Comparison of ENCODE assay signal across 21 cellular contexts in genomic region chr17:46868689-46869187, GRCh38. TPM values are rescaled to one million over a fixed set of nuclear protein-coding genes. Genes with fewer than 3 reads are reported as not detected.
DNase-seq lines count a peak whose midpoint lies in the region; ATAC-seq, FAIRE-seq and TF ChIP-seq lines count a peak whose summit lies in the region.
"Had no signal": no experiment of that assay in that cellular context is flagged by ENCODE, and none has a peak within 500 bp of the region (broad histone marks: within the 10 kb centered on the region; RNA-seq: fewer than 3 reads in every experiment).

No MANE protein-coding gene starts in this region.

- H4K20me1 ChIP-seq in HepG2 (ENCODE audit: insufficient read depth, low read length): no peaks in the 10 kb centered on the region

- TF ChIP-seq POLR2A in HepG2 (IDR thresholded peaks at IDR 0.05; ENCODE audit: insufficient read depth in 1 of 2, low read depth in 2 of 2, low read length in 2 of 2): no peak
- no peak for TF ChIP-seq POLR2A in right lobe of liver (IDR thresholded peaks at IDR 0.05)

- DNase-seq in HepG2 (ENCODE audit: low spot score): no peak
- no peak for DNase-seq in right lobe of liver
- peak; percentile 23 for DNase-seq in adipocyte (ENCODE audit: low read depth)
- DNase-seq in kidney: peak; percentile 23
- DNase-seq in midbrain (lab: John Stamatoyannopoulos, UW): no peak
- DNase-seq in NCI-H1105 (lab: John Stamatoyannopoulos, UW): no peak
- DNase-seq: MV-4-11, NCI-H1436, NCI-H2029, NCI-H2171, NCI-H446 treated with DMSO at 0.1 percent for 48 hours, NCI-H748 treated with DMSO at 0.1 percent for 48 hours, OCI-M1, SIG-M5 had no signal

- no peak overlapping the region for H3K4me2 ChIP-seq in HepG2 (ENCODE audit: low read depth, low read length)

- H3K79me2 ChIP-seq in HepG2 (ENCODE audit: insufficient read depth, low read length): no peaks in the 10 kb centered on the region

- peaks cover 92% of the 10 kb centered on the region for H3K4me1 ChIP-seq in HepG2 (ENCODE audit: insufficient read depth, low read length)
- peaks cover 0 to 6% (median 0%) of the 10 kb centered on the region in 4 donors for H3K4me1 ChIP-seq in right lobe of liver
- peaks cover 3% of the 10 kb centered on the region for H3K4me1 ChIP-seq in adipocyte (ENCODE audit: control insufficient read depth, insufficient read depth, low read length)
- H3K4me1 ChIP-seq in kidney (ENCODE audit: control insufficient read depth in 1 of 2, insufficient read depth in 1 of 2, low read depth in 1 of 2, low read length in 2 of 2): peaks cover 0 to 14% of the 10 kb centered on the region in 2 donors

- H3K9me3 ChIP-seq in HepG2 (ENCODE audit: low read length): no peaks in the 10 kb centered on the region
- no peaks in the 10 kb centered on the region for H3K9me3 ChIP-seq in right lobe of liver
- peaks cover 3% of the 10 kb centered on the region for H3K9me3 ChIP-seq in adipocyte (ENCODE audit: control insufficient read depth, low read length)
- H3K9me3 ChIP-seq in kidney (ENCODE audit: control insufficient read depth in 1 of 2, low read length in 2 of 2): no peaks in the 10 kb centered on the region

- FAIRE-seq in HepG2 (lab: Jason Lieb, UNC) (peak; percentile 8), kidney (lab: Jason Lieb, UNC) (no peak)
- FAIRE-seq: GM19239, H54 had no signal

- no peak for TF ChIP-seq EP300 in HepG2 (IDR thresholded peaks at IDR 0.05; ENCODE audit: low read depth in 2 of 2, low read length in 2 of 2)
- no peak for TF ChIP-seq EP300 in HepG2 (CRISPR knock-in tag; IDR thresholded peaks at IDR 0.05; ENCODE audit: borderline replicate concordance)

- peaks cover 9 to 14% of the 10 kb centered on the region in 2 experiments; a peak in 2 of 5 replicates for H3K27me3 ChIP-seq in HepG2 (ENCODE audit: control insufficient read depth in 1 of 2, insufficient read depth in 2 of 2, low read length in 2 of 2)
- H3K27me3 ChIP-seq in right lobe of liver: no peaks in the 10 kb centered on the region
- H3K27me3 ChIP-seq in adipocyte (replicated peaks; ENCODE audit: control insufficient read depth, insufficient read depth, low read length): peaks cover 49% of the 10 kb centered on the region

- H2AFZ ChIP-seq in HepG2 (ENCODE audit: low read length): no peak overlapping the region

- intact Hi-C loops in HepG2 (cut with micrococcal nuclease; ENCODE audit: unreplicated experiment) (no loop called here), right lobe of liver (cut with DNase I) (no loop called here), kidney (cut with DNase I) (no loop called here)

- in situ Hi-C loops in HepG2 (cut with HindIII; ENCODE audit: extremely low pct_ligation_motif_present, low pct_unique_long_range_greater_than_20kb): no loop called here

- TF ChIP-seq CTCF in HepG2 (CRISPR knock-in tag; IDR thresholded peaks at IDR 0.05): no peak
- TF ChIP-seq CTCF in right lobe of liver (IDR thresholded peaks at IDR 0.05): no peak
- no peak for TF ChIP-seq CTCF in kidney (IDR thresholded peaks at IDR 0.05; ENCODE audit: borderline replicate concordance, extremely low read depth, insufficient read depth)

- TF ChIP-seq RAD21 in HepG2 (CRISPR knock-in tag; IDR thresholded peaks at IDR 0.05): no peak

- CTCF ChIA-PET in HepG2 (lab: Yijun Ruan, JAX; ENCODE audit: low intra/inter-chr PET ratio, low total read pairs): no interaction called here

- H3K4me3 ChIP-seq in HepG2 (replicated peaks in 1 of 3; ENCODE audit: insufficient read depth in 1 of 3, low read depth in 2 of 3, low read length in 3 of 3) (no peak overlapping the region), right lobe of liver (no peak overlapping the region), adipocyte (ENCODE audit: low read length) (no peak overlapping the region), kidney (ENCODE audit: low read length in 2 of 2) (no peak overlapping the region)

- no TSS peak for BruUV-seq in HepG2 (replicated peaks; lab: Mats Ljungman, UMichigan)

- no peaks in the 10 kb centered on the region for H3K36me3 ChIP-seq in HepG2 (replicated peaks in 1 of 2; ENCODE audit: control insufficient read depth in 1 of 2, insufficient read depth in 2 of 2, low read length in 2 of 2)
- no peaks in the 10 kb centered on the region for H3K36me3 ChIP-seq in right lobe of liver
- no peaks in the 10 kb centered on the region for H3K36me3 ChIP-seq in adipocyte (ENCODE audit: control insufficient read depth, insufficient read depth, low read length, severe bottlenecking)
- no peaks in the 10 kb centered on the region for H3K36me3 ChIP-seq in kidney (ENCODE audit: control insufficient read depth in 1 of 2, insufficient read depth in 2 of 2, low read length in 2 of 2)

- H3K9ac ChIP-seq in HepG2 (ENCODE audit: insufficient read depth, low read depth, low read length) (no peak overlapping the region), adipocyte (ENCODE audit: low read length) (no peak overlapping the region), kidney (ENCODE audit: low read length in 2 of 2) (no peak overlapping the region)

- H3K27ac ChIP-seq in HepG2 (ENCODE audit: extremely low read length, insufficient read depth, low read length) (no peak overlapping the region), right lobe of liver (no peak overlapping the region), kidney (ENCODE audit: low read depth in 2 of 2, low read length in 2 of 2) (no peak overlapping the region)
- H3K27ac ChIP-seq: C4-2B had no signal

- no peak for ATAC-seq in HepG2
- no peak for ATAC-seq in right lobe of liver
- ATAC-seq in HG02852 (IDR thresholded peaks at IDR 0.05; ENCODE audit: unreplicated experiment): no peak
- ATAC-seq in HG03139 (IDR thresholded peaks at IDR 0.05; ENCODE audit: unreplicated experiment): no peak

- POLR2A ChIA-PET in HepG2 (lab: Yijun Ruan, JAX): no interaction called here

- WGBS in HepG2 (ENCODE audit: low lambda C conversion rate): 44% methylated on average over 6 of the region's 6 CpGs
- 76% methylated on average over 2 of the region's 6 CpGs for WGBS in right lobe of liver (ENCODE audit: insufficient coverage, low coverage, low lambda C conversion rate, missing lambda C conversion rate)

RNA-seq across cellular contexts. Expression of gene WNT9B, which starts 17.4 kb away (rescaled TPM):
- total RNA-seq in HepG2 (2016; rRNA removed; fragmentation: Illumina TruSeq; extraction: Trizol) (not detected in 2 replicates), right lobe of liver (1 to 10 TPM in 2 of 6 experiments, under 1 TPM in 1, not detected in 3; 0.55 to 1.7 (median 1.2) TPM), kidney (5.3 TPM)
- not detected in 2 replicates for total RNA-seq in HepG2 (2016; cell fraction: cytosol; rRNA removed; fragmentation: Illumina TruSeq; extraction: Trizol; ENCODE audit: low read depth)
- total RNA-seq in HepG2 (2016; cell fraction: insoluble cytoplasmic fraction; rRNA removed; fragmentation: Illumina TruSeq; extraction: Trizol): not detected in 2 replicates
- total RNA-seq in HepG2 (2016; cell fraction: membrane; rRNA removed; fragmentation: Illumina TruSeq; extraction: Trizol): not detected in 2 replicates
- total RNA-seq in HepG2 (2016; cell fraction: nucleus; rRNA removed; fragmentation: Illumina TruSeq; extraction: Trizol): not detected in 2 replicates
- polyA plus RNA-seq in HepG2 (2011; rRNA removed) (not detected in 2 replicates), kidney (ENCODE audit: insufficient read depth, low read depth, low replicate concordance) (1.9 TPM)
- polyA plus RNA-seq in HepG2 (2011; cell fraction: cytosol; rRNA removed): 0.03 TPM in 1 of 2 replicates, not detected in the other
- not detected in 2 replicates for polyA plus RNA-seq in HepG2 (2011; cell fraction: nucleus; rRNA removed)
- 0.29 TPM in 1 of 2 replicates, not detected in the other for polyA plus RNA-seq in HepG2 (2012)
- polyA plus RNA-seq in HepG2 (2016; cell fraction: cytosol; fragmentation: Illumina TruSeq; extraction: Trizol; ENCODE audit: low read depth): not detected in 2 replicates
- not detected in 2 replicates for polyA plus RNA-seq in HepG2 (2016; cell fraction: insoluble cytoplasmic fraction; fragmentation: Illumina TruSeq; extraction: Trizol; ENCODE audit: low read depth)
- not detected in 2 replicates for polyA plus RNA-seq in HepG2 (2016; cell fraction: membrane; fragmentation: Illumina TruSeq; extraction: Trizol; ENCODE audit: low read depth)
- not detected in 2 replicates for polyA plus RNA-seq in HepG2 (2016; cell fraction: nucleus; fragmentation: Illumina TruSeq; extraction: Trizol; ENCODE audit: insufficient read depth, low read depth)
- polyA minus RNA-seq in HepG2 (2011; rRNA and poly(A)+ RNA removed; ENCODE audit: low replicate concordance): not detected in 2 replicates
- polyA minus RNA-seq in HepG2 (2011; cell fraction: cytosol; rRNA and poly(A)+ RNA removed): not detected in 2 replicates
- not detected in 2 replicates for polyA minus RNA-seq in HepG2 (2011; cell fraction: nucleus; rRNA and poly(A)+ RNA removed)
- total RNA-seq: A172, RPMI7951 had no signal

RNA-seq across cellular contexts. Expression of gene WNT3, which starts 50.2 kb away (rescaled TPM):
- total RNA-seq in HepG2 (2016; rRNA removed; fragmentation: Illumina TruSeq; extraction: Trizol) (6.4 and 8.5 TPM in 2 replicates), right lobe of liver (1 to 10 TPM; 1.0 to 5.0 (median 4.0) TPM), kidney (0.38 TPM)
- 0.71 and 1.2 TPM in 2 replicates for total RNA-seq in HepG2 (2016; cell fraction: cytosol; rRNA removed; fragmentation: Illumina TruSeq; extraction: Trizol; ENCODE audit: low read depth)
- 5.9 and 8.3 TPM in 2 replicates for total RNA-seq in HepG2 (2016; cell fraction: insoluble cytoplasmic fraction; rRNA removed; fragmentation: Illumina TruSeq; extraction: Trizol)
- total RNA-seq in HepG2 (2016; cell fraction: membrane; rRNA removed; fragmentation: Illumina TruSeq; extraction: Trizol): 4.3 and 4.8 TPM in 2 replicates
- 8.4 and 9.8 TPM in 2 replicates for total RNA-seq in HepG2 (2016; cell fraction: nucleus; rRNA removed; fragmentation: Illumina TruSeq; extraction: Trizol)
- polyA plus RNA-seq in HepG2 (2011; rRNA removed) (10.3 and 12.5 TPM in 2 replicates), kidney (ENCODE audit: insufficient read depth, low read depth, low replicate concordance) (1.3 TPM)
- polyA plus RNA-seq in HepG2 (2011; cell fraction: cytosol; rRNA removed): 5.1 and 6.8 TPM in 2 replicates
- 27.1 and 28.5 TPM in 2 replicates for polyA plus RNA-seq in HepG2 (2011; cell fraction: nucleus; rRNA removed)
- 6.9 and 7.4 TPM in 2 replicates for polyA plus RNA-seq in HepG2 (2012)
- polyA plus RNA-seq in HepG2 (2016; cell fraction: cytosol; fragmentation: Illumina TruSeq; extraction: Trizol; ENCODE audit: low read depth): 0.82 and 0.98 TPM in 2 replicates
- polyA plus RNA-seq in HepG2 (2016; cell fraction: insoluble cytoplasmic fraction; fragmentation: Illumina TruSeq; extraction: Trizol; ENCODE audit: low read depth): 6.2 TPM in 2 replicates
- polyA plus RNA-seq in HepG2 (2016; cell fraction: membrane; fragmentation: Illumina TruSeq; extraction: Trizol; ENCODE audit: low read depth): 2.9 and 3.1 TPM in 2 replicates
- polyA plus RNA-seq in HepG2 (2016; cell fraction: nucleus; fragmentation: Illumina TruSeq; extraction: Trizol; ENCODE audit: insufficient read depth, low read depth): 27.6 and 28.5 TPM in 2 replicates
- 4.4 and 6.5 TPM in 2 replicates for polyA minus RNA-seq in HepG2 (2011; rRNA and poly(A)+ RNA removed; ENCODE audit: low replicate concordance)
- 2.9 and 3.2 TPM in 2 replicates for polyA minus RNA-seq in HepG2 (2011; cell fraction: cytosol; rRNA and poly(A)+ RNA removed)
- polyA minus RNA-seq in HepG2 (2011; cell fraction: nucleus; rRNA and poly(A)+ RNA removed): 5.0 and 6.2 TPM in 2 replicates

RNA-seq across cellular contexts. Expression of gene GOSR2, which starts 54.2 kb away (rescaled TPM):
- total RNA-seq in HepG2 (2016; rRNA removed; fragmentation: Illumina TruSeq; extraction: Trizol): 63.9 and 69.8 TPM in 2 replicates
- 32.8 and 35.9 TPM in 2 replicates for total RNA-seq in HepG2 (2016; cell fraction: cytosol; rRNA removed; fragmentation: Illumina TruSeq; extraction: Trizol; ENCODE audit: low read depth)
- 60.6 and 68.2 TPM in 2 replicates for total RNA-seq in HepG2 (2016; cell fraction: insoluble cytoplasmic fraction; rRNA removed; fragmentation: Illumina TruSeq; extraction: Trizol)
- total RNA-seq in HepG2 (2016; cell fraction: membrane; rRNA removed; fragmentation: Illumina TruSeq; extraction: Trizol): 50.4 and 52.5 TPM in 2 replicates
- 67.6 and 76.5 TPM in 2 replicates for total RNA-seq in HepG2 (2016; cell fraction: nucleus; rRNA removed; fragmentation: Illumina TruSeq; extraction: Trizol)
- 61.5 and 63.7 TPM in 2 replicates for polyA plus RNA-seq in HepG2 (2011; rRNA removed)
- polyA plus RNA-seq in HepG2 (2011; cell fraction: cytosol; rRNA removed): 37.5 and 43.3 TPM in 2 replicates
- polyA plus RNA-seq in HepG2 (2011; cell fraction: nucleus; rRNA removed): 85.8 and 95.1 TPM in 2 replicates
- 31.0 and 31.7 TPM in 2 replicates for polyA plus RNA-seq in HepG2 (2012)
- 34.8 and 42.5 TPM in 2 replicates for polyA plus RNA-seq in HepG2 (2016; cell fraction: cytosol; fragmentation: Illumina TruSeq; extraction: Trizol; ENCODE audit: low read depth)
- polyA plus RNA-seq in HepG2 (2016; cell fraction: insoluble cytoplasmic fraction; fragmentation: Illumina TruSeq; extraction: Trizol; ENCODE audit: low read depth): 68.7 and 71.7 TPM in 2 replicates
- polyA plus RNA-seq in HepG2 (2016; cell fraction: membrane; fragmentation: Illumina TruSeq; extraction: Trizol; ENCODE audit: low read depth): 40.0 and 42.5 TPM in 2 replicates
- 61.9 and 64.3 TPM in 2 replicates for polyA plus RNA-seq in HepG2 (2016; cell fraction: nucleus; fragmentation: Illumina TruSeq; extraction: Trizol; ENCODE audit: insufficient read depth, low read depth)
- polyA minus RNA-seq in HepG2 (2011; rRNA and poly(A)+ RNA removed; ENCODE audit: low replicate concordance): 76.3 and 91.4 TPM in 2 replicates
- polyA minus RNA-seq in HepG2 (2011; cell fraction: cytosol; rRNA and poly(A)+ RNA removed): 18.7 and 21.0 TPM in 2 replicates
- polyA minus RNA-seq in HepG2 (2011; cell fraction: nucleus; rRNA and poly(A)+ RNA removed): 181 and 186 TPM in 2 replicates
- total RNA-seq in right lobe of liver: 10 to 100 TPM; 22.9 to 44.1 (median 33.3) TPM
- total RNA-seq in kidney: 68.2 TPM
- 61.4 TPM for polyA plus RNA-seq in kidney (ENCODE audit: insufficient read depth, low read depth, low replicate concordance)

Comparison
In these comparisons a context has a peak if more than half of its experiments do, and no peak if none do; other contexts are left out.
1. DNase-seq: peak in adipocyte (single experiment) and kidney (single experiment); none in HepG2 (single experiment), right lobe of liver (0 of 3), midbrain (single experiment) and NCI-H1105 (single experiment).